Comparison of ENCODE assay signal across 8 cellular contexts in genomic region chr1:166167395-166167922, GRCh38. TPM values are rescaled to one million over a fixed set of nuclear protein-coding genes. Genes with fewer than 3 reads are reported as not detected.
A peak's percentile ranks its signal among the peaks of the same experiment; 100 is the strongest.
DNase-seq lines count a peak whose midpoint lies in the region; ATAC-seq and TF ChIP-seq lines count a peak whose summit lies in the region.

No MANE protein-coding gene starts in this region.

- no peaks in the 10 kb centered on the region for H3K9me1 ChIP-seq in IMR-90 (ENCODE audit: insufficient read depth, low read length)

- TF ChIP-seq CTCF in CD8-positive, alpha-beta T cell (IDR thresholded peaks at IDR 0.05): no peak
- TF ChIP-seq CTCF in IMR-90 (conservative IDR thresholded peaks at IDR 0.05; ENCODE audit: low read depth, low read length): no peak
- TF ChIP-seq CTCF in cardiac fibroblast (IDR thresholded peaks at IDR 0.05; ENCODE audit: low read depth, low read length): no peak
- TF ChIP-seq CTCF in lower lobe of right lung (IDR thresholded peaks at IDR 0.05): no peak
- TF ChIP-seq CTCF in type B pancreatic cell (conservative IDR thresholded peaks at IDR 0.05): peak; percentile 6

- H3K27ac ChIP-seq in CD8-positive, alpha-beta T cell (ENCODE audit: low read depth, low read length): no peak overlapping the region
- H3K27ac ChIP-seq in IMR-90 (ENCODE audit: insufficient read depth, low read length) (no peak overlapping the region), lower lobe of right lung (no peak overlapping the region)

- no peak overlapping the region for H2BK120ac ChIP-seq in IMR-90 (ENCODE audit: low read depth, low read length)

- no peaks in the 10 kb centered on the region for H4K20me1 ChIP-seq in IMR-90 (ENCODE audit: insufficient read depth, low read length)

- no TSS peak for BruUV-seq in IMR-90 (replicated peaks; lab: Mats Ljungman, UMichigan)

- no peak overlapping the region for H2AK5ac ChIP-seq in IMR-90 (ENCODE audit: low read depth, low read length)

- no peak overlapping the region for H2BK20ac ChIP-seq in IMR-90 (ENCODE audit: low read depth, low read length)

- intact Hi-C loops in CD8-positive, alpha-beta T cell (cut with DNase I, micrococcal nuclease): no loop called here
- intact Hi-C loops in IMR-90 (cut with micrococcal nuclease) (loop anchor here (5.0 kb wide), 1 partner anchor 240 kb away; no protein-coding TSS in a partner anchor), lower lobe of right lung (cut with DNase I) (no loop called here)

- no peak overlapping the region for H3K9ac ChIP-seq in IMR-90 (ENCODE audit: low read depth, low read length)

- no peak for DNase-seq in CD8-positive, alpha-beta T cell
- DNase-seq in IMR-90 (no peak), cardiac fibroblast (ENCODE audit: low read depth in 2 of 2) (no peak), lower lobe of right lung (no peak), type B pancreatic cell (ENCODE audit: extremely low spot score, unreplicated experiment) (no peak), HUDEP-2 (lab: John Stamatoyannopoulos, UW; ENCODE audit: unreplicated experiment in 76 of 76) (no peak)

- no peak overlapping the region for H3K4me2 ChIP-seq in IMR-90 (ENCODE audit: low read depth, low read length)

- no peak overlapping the region for H3K27ac Mint-ChIP-seq in CD8-positive, alpha-beta T cell
- H3K27ac Mint-ChIP-seq in type B pancreatic cell: peak overlapping the region; percentile 17

- no peak overlapping the region for H3K18ac ChIP-seq in IMR-90 (ENCODE audit: low read depth, low read length)

- H3K14ac ChIP-seq in IMR-90 (replicated peaks; ENCODE audit: low read depth, low read length): no peak overlapping the region

- ATAC-seq in CD8-positive, alpha-beta T cell: no peak
- ATAC-seq in IMR-90 (ENCODE audit: low read depth) (no peak), lower lobe of right lung (peak; percentile 2 to 32), GM19328 (IDR thresholded peaks at IDR 0.05; ENCODE audit: unreplicated experiment) (no peak), GM19397 (IDR thresholded peaks at IDR 0.05; ENCODE audit: unreplicated experiment) (no peak)

- TF ChIP-seq POLR2A in IMR-90 (IDR thresholded peaks at IDR 0.05; ENCODE audit: low read depth, low read length): no peak

- H3K4ac ChIP-seq in IMR-90 (ENCODE audit: low read depth, low read length): no peak overlapping the region

- H3K36me3 ChIP-seq in CD8-positive, alpha-beta T cell (ENCODE audit: insufficient read depth, low read length): no peaks in the 10 kb centered on the region
- H3K36me3 ChIP-seq in IMR-90 (ENCODE audit: control insufficient read depth, insufficient read depth, low read length): no peaks in the 10 kb centered on the region
- H3K36me3 ChIP-seq in lower lobe of right lung: no peaks in the 10 kb centered on the region

- no peak overlapping the region for H3K56ac ChIP-seq in IMR-90 (ENCODE audit: extremely low read depth, insufficient read depth, low read length)

- no peak overlapping the region for H3K23ac ChIP-seq in IMR-90 (ENCODE audit: low read depth, low read length)

- no peak for TF ChIP-seq RAD21 in IMR-90 (IDR thresholded peaks at IDR 0.05; ENCODE audit: low read length)

- H2AFZ ChIP-seq in IMR-90 (replicated peaks; ENCODE audit: low read length, poor library complexity): peak overlapping the region; percentile 57

- H3K9me3 ChIP-seq in CD8-positive, alpha-beta T cell (ENCODE audit: low read length): no peaks in the 10 kb centered on the region
- H3K9me3 ChIP-seq in IMR-90 (ENCODE audit: control insufficient read depth, insufficient read depth, low read length): no peaks in the 10 kb centered on the region
- no peaks in the 10 kb centered on the region for H3K9me3 ChIP-seq in lower lobe of right lung

- H3K4me1 ChIP-seq in CD8-positive, alpha-beta T cell (ENCODE audit: insufficient read depth, low read length): peaks cover 19% of the 10 kb centered on the region
- no peaks in the 10 kb centered on the region for H3K4me1 ChIP-seq in IMR-90 (ENCODE audit: control insufficient read depth, insufficient read depth, low read length)
- H3K4me1 ChIP-seq in lower lobe of right lung: peaks cover 24% of the 10 kb centered on the region

- H3K36me3 Mint-ChIP-seq in CD8-positive, alpha-beta T cell: no peaks in the 10 kb centered on the region
- no peaks in the 10 kb centered on the region for H3K36me3 Mint-ChIP-seq in type B pancreatic cell

- H3K4me3 ChIP-seq in CD8-positive, alpha-beta T cell (ENCODE audit: low read depth, low read length): peak overlapping the region; percentile 33
- H3K4me3 ChIP-seq in IMR-90 (ENCODE audit: insufficient read depth, low read depth, low read length) (peak overlapping the region; percentile 25), cardiac fibroblast (replicated peaks in 1 of 2; ENCODE audit: low read depth in 2 of 2, low read length in 2 of 2) (peak overlapping the region; percentile 49 to 60), lower lobe of right lung (peak overlapping the region; percentile 65)

- peaks cover 8% of the 10 kb centered on the region for H3K27me3 ChIP-seq in CD8-positive, alpha-beta T cell (ENCODE audit: insufficient read depth, low read length)
- H3K27me3 ChIP-seq in IMR-90 (ENCODE audit: control insufficient read depth, insufficient read depth, low read length) (peaks cover 13% of the 10 kb centered on the region), lower lobe of right lung (ENCODE audit: low read depth) (peaks cover 14% of the 10 kb centered on the region)

- H3K4me1 Mint-ChIP-seq in CD8-positive, alpha-beta T cell (ENCODE audit: low read depth): peaks cover 7% of the 10 kb centered on the region
- H3K4me1 Mint-ChIP-seq in type B pancreatic cell (ENCODE audit: unreplicated experiment): peaks cover 9% of the 10 kb centered on the region

- no peak overlapping the region for H2BK15ac ChIP-seq in IMR-90 (ENCODE audit: low read depth, low read length)

- H3K4me3 Mint-ChIP-seq in CD8-positive, alpha-beta T cell: peak overlapping the region; percentile 57
- H3K4me3 Mint-ChIP-seq in type B pancreatic cell: peak overlapping the region; percentile 86

- H4K8ac ChIP-seq in IMR-90 (ENCODE audit: low read depth in 2 of 2, low read length in 2 of 2): no peak overlapping the region

- H3K9me3 Mint-ChIP-seq in CD8-positive, alpha-beta T cell: no peaks in the 10 kb centered on the region
- no peaks in the 10 kb centered on the region for H3K9me3 Mint-ChIP-seq in type B pancreatic cell

- in situ Hi-C loops in IMR-90 (cut with MboI; ENCODE audit: low sequenced_read_pairs): no loop called here

- dilution Hi-C loops in IMR-90 (cut with HindIII; ENCODE audit: low sequenced_read_pairs, unreplicated experiment): no loop called here

- H2BK5ac ChIP-seq in IMR-90 (ENCODE audit: low read depth, low read length, poor library complexity, severe bottlenecking): no peak overlapping the region

- CTCF ChIA-PET in CD8-positive, alpha-beta T cell (lab: Charles Lee): no interaction called here
- CTCF ChIA-PET in IMR-90 (lab: Yijun Ruan, JAX): no interaction called here

- WGBS in IMR-90 (ENCODE audit: extremely low coverage in 2 of 2, insufficient read length in 1 of 2), 2 experiments: no CpG with 5 or more reads among the region's 8 CpGs

- peaks cover 44% of the 10 kb centered on the region for H3K27me3 Mint-ChIP-seq in CD8-positive, alpha-beta T cell (ENCODE audit: low read depth)
- H3K27me3 Mint-ChIP-seq in type B pancreatic cell: peaks cover 75% of the 10 kb centered on the region

- no peaks in the 10 kb centered on the region for H3K79me1 ChIP-seq in IMR-90 (ENCODE audit: low read depth in 1 of 2, low read length in 2 of 2)

- H4K91ac ChIP-seq in IMR-90 (ENCODE audit: insufficient read depth, low read depth, low read length): no peak overlapping the region

- H4K5ac ChIP-seq in IMR-90 (ENCODE audit: low read depth, low read length): no peak overlapping the region

- no peak overlapping the region for H2AK9ac ChIP-seq in IMR-90 (replicated peaks; ENCODE audit: low read depth, low read length, poor library complexity)

- POLR2A ChIA-PET in CD8-positive, alpha-beta T cell (lab: Charles Lee): no interaction called here
- POLR2A ChIA-PET in IMR-90 (lab: Charles Lee; ENCODE audit: unreplicated experiment): no interaction called here

TF ChIP-seq in IMR-90, 13 proteins besides CTCF, POLR2A, EP300 and RAD21 (continues in another document):
- TF ChIP-seq FOS (IDR thresholded peaks at IDR 0.05; ENCODE audit: low read depth, low read length) (no peak), NFE2L2 (IDR thresholded peaks at IDR 0.05; ENCODE audit: low read depth, low read length) (no peak), RFX5 (IDR thresholded peaks at IDR 0.05; ENCODE audit: low read depth, low read length) (no peak), MAFK (IDR thresholded peaks at IDR 0.05; ENCODE audit: low read depth, low read length) (no peak), MXI1 (IDR thresholded peaks at IDR 0.05; ENCODE audit: borderline replicate concordance, low read depth, low read length) (no peak), SMC3 (IDR thresholded peaks at IDR 0.05; ENCODE audit: low read depth, low read length) (no peak), CEBPB (IDR thresholded peaks at IDR 0.05; ENCODE audit: low read depth, low read length) (no peak), BHLHE40 (IDR thresholded peaks at IDR 0.05; ENCODE audit: low read depth, low read length) (no peak), RCOR1 (IDR thresholded peaks at IDR 0.05; ENCODE audit: insufficient replicate concordance, low read length) (no peak), MAZ (IDR thresholded peaks at IDR 0.05; ENCODE audit: borderline replicate concordance, low read depth, low read length) (no peak), ELK1 (IDR thresholded peaks at IDR 0.05; ENCODE audit: borderline replicate concordance, low read depth, low read length) (no peak)

RNA-seq across cellular contexts. Expression of gene FAM78B, which starts 0.7 kb away (rescaled TPM):
- not detected for total RNA-seq in CD8-positive, alpha-beta T cell
- total RNA-seq in IMR-90 (2012; rRNA removed) (under 0.01 and 0.28 TPM in 2 replicates), lower lobe of right lung (0.95 TPM), type B pancreatic cell (ENCODE audit: low replicate concordance) (2.6 and 2.9 TPM in 2 replicates)
- 0.12 and 0.16 TPM in 2 replicates for polyA plus RNA-seq in IMR-90 (2012; rRNA removed)
- polyA plus RNA-seq in IMR-90 (2012; cell fraction: cytosol; rRNA removed): 0.12 and 0.18 TPM in 2 replicates
- 0.18 and 0.31 TPM in 2 replicates for polyA plus RNA-seq in IMR-90 (2012; cell fraction: nucleus; rRNA removed; ENCODE audit: low replicate concordance)

Comparison
In these comparisons a context has a peak if more than half of its experiments do, and no peak if none do; other contexts are left out.
1. ATAC-seq: peak in lower lobe of right lung (2 of 2); none in CD8-positive, alpha-beta T cell (single experiment), IMR-90 (single experiment), GM19328 (single experiment) and GM19397 (single experiment).
2. Peak in every context shown above with its lines, with median percentiles within 50 percentile points of each other: H3K4me3 ChIP-seq.